ENCODE assay signal across 6 cellular contexts in the genomic region with DNA sequence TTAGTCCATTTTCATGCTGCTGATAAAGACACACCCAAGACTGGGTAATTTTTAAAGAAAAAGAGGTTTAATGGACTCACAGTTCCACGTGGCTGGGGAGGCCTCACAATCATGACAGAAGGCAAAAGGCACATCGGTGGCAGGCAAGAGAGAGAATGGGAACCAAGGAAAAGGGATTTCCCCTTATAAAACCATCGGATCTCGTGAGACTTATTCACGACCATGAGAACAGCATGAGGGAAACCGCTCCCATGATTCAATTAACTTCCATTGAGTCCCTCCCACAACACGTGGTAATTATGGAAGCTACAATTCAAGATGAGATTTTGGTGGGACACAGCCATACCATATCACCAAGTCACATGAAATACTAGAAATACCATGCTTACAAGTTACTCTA.
DNase-seq lines count a peak whose midpoint lies in the region; ATAC-seq, FAIRE-seq and TF ChIP-seq lines count a peak whose summit lies in the region.
"Not testable (repeated sequence)": the region's sequence is repeated elsewhere in the genome, so short reads cannot be mapped to it uniquely, and the experiment has no call there.

No MANE protein-coding gene starts in this region.

- not testable (repeated sequence) for TF ChIP-seq RAD21 in K562 (CRISPR knock-in tag; conservative IDR thresholded peaks at IDR 0.05 in 1 of 2, IDR thresholded peaks at IDR 0.05 in 1 of 2)

- not testable (repeated sequence) for TF ChIP-seq POLR2A in K562 (conservative IDR thresholded peaks at IDR 0.05)

- POLR2A ChIA-PET in K562 (lab: Yijun Ruan, JAX) = interaction anchor here (0.8 to 1.6 kb wide), 3 partner anchors 11 to 91 kb away, joined by 3 to 4 read pairs (median 4); no protein-coding TSS in a partner anchor

- H3K27me3 Mint-ChIP-seq in endodermal cell (ENCODE audit: insufficient read depth); glutamatergic neuron (ENCODE audit: unreplicated experiment); type B pancreatic cell: not testable (repeated sequence)

- not testable (repeated sequence) for H3K9me1 ChIP-seq in K562 (ENCODE audit: control insufficient read depth, insufficient read depth, low read length)

- H3K27ac ChIP-seq in WERI-Rb-1 = peak overlapping the region; percentile 10
- peak overlapping the region; percentile 60 for H3K27ac ChIP-seq in K562 (ENCODE audit: extremely low read depth, low read depth, low read length)
- H3K27ac ChIP-seq in endodermal cell (ENCODE audit: low read depth, low read length) = not testable (repeated sequence)

- H3K4me2 ChIP-seq in K562 (ENCODE audit: insufficient read depth, low read length) = not testable (repeated sequence)

- not testable (repeated sequence) for H4K20me1 ChIP-seq in K562 (replicated peaks; ENCODE audit: control insufficient read depth, insufficient read depth, low read length)

- intact Hi-C loops in K562 (cut with micrococcal nuclease) = loop anchor here (5.0 kb wide), 2 partner anchors 117 to 307 kb away; no protein-coding TSS in a partner anchor

- DNase-seq in NCI-H82 (lab: John Stamatoyannopoulos, UW) (peak; percentile 95), endodermal cell (peak; percentile 5)
- not testable (repeated sequence) for DNase-seq in WERI-Rb-1; K562 (ENCODE audit: extremely low read depth in 1 of 4, low spot score in 3 of 4); glutamatergic neuron; type B pancreatic cell (ENCODE audit: extremely low spot score, unreplicated experiment)

- not testable (repeated sequence) for ATAC-seq in K562

- not testable (repeated sequence) for H3K4me3 ChIP-seq in WERI-Rb-1 (ENCODE audit: low read depth, low read length); K562; endodermal cell (ENCODE audit: low read length)

- H3K9me3 Mint-ChIP-seq in endodermal cell; glutamatergic neuron (ENCODE audit: unreplicated experiment); type B pancreatic cell: not testable (repeated sequence)

- H3K36me3 Mint-ChIP-seq in endodermal cell (ENCODE audit: low read depth) (peaks cover 24% of the 10 kb centered on the region), type B pancreatic cell (peaks cover 25% of the 10 kb centered on the region)
- H3K36me3 Mint-ChIP-seq in glutamatergic neuron (ENCODE audit: unreplicated experiment) = not testable (repeated sequence)

- BruUV-seq in K562 (replicated peaks; lab: Mats Ljungman, UMichigan) = not testable (repeated sequence)

- TF ChIP-seq CTCF in WERI-Rb-1 (IDR thresholded peaks at IDR 0.05; ENCODE audit: low read depth, low read length); K562 (IDR thresholded peaks at IDR 0.05 in 2 of 3, conservative IDR thresholded peaks at IDR 0.05 in 1 of 3; ENCODE audit: insufficient read depth in 2 of 3, low read depth in 1 of 3, low read length in 3 of 3); endodermal cell (conservative IDR thresholded peaks at IDR 0.05); glutamatergic neuron (IDR thresholded peaks at IDR 0.05; ENCODE audit: partially characterized antibody, unreplicated experiment); type B pancreatic cell (conservative IDR thresholded peaks at IDR 0.05): not testable (repeated sequence)

- H2AFZ ChIP-seq in K562 (ENCODE audit: low read depth, low read length) = peak overlapping the region; percentile 30; the same call in 1 of the 2 replicates

- H3K27ac Mint-ChIP-seq in endodermal cell = not testable (repeated sequence)
- H3K27ac Mint-ChIP-seq in glutamatergic neuron (ENCODE audit: unreplicated experiment) = peak overlapping the region; percentile 87
- peak overlapping the region; percentile 82 for H3K27ac Mint-ChIP-seq in type B pancreatic cell

- CTCF ChIA-PET in K562 (lab: Yijun Ruan, JAX; ENCODE audit: low intra/inter-chr PET ratio) = not testable (repeated sequence)

- H3K4me1 ChIP-seq in K562 (replicated peaks in 1 of 2; ENCODE audit: control insufficient read depth in 2 of 2, insufficient read depth in 2 of 2, low read length in 2 of 2) = peaks cover 14 to 47% of the 10 kb centered on the region in 2 experiments
- not testable (repeated sequence) for H3K4me1 ChIP-seq in endodermal cell (ENCODE audit: control insufficient read depth, insufficient read depth, low read length)

- H3K27me3 ChIP-seq in WERI-Rb-1 (ENCODE audit: insufficient read depth, low read depth, severe bottlenecking); K562 (ENCODE audit: control insufficient read depth in 2 of 2, insufficient read depth in 2 of 2, low read length in 2 of 2); endodermal cell (ENCODE audit: control insufficient read depth, insufficient read depth, low read length, poor library complexity, severe bottlenecking): not testable (repeated sequence)

- H3K9ac ChIP-seq in K562 (ENCODE audit: insufficient read depth in 1 of 2, low read depth in 2 of 2, low read length in 2 of 2); endodermal cell (ENCODE audit: extremely low read depth, low read length, poor library complexity, severe bottlenecking): not testable (repeated sequence)

- WGBS in K562 (ENCODE audit: insufficient coverage, low coverage, missing lambda C conversion rate) = 66% methylated on average over 7 of the region's 7 CpGs
- 92 to 97% methylated on average over 7 of the region's 7 CpGs for WGBS in endodermal cell (ENCODE audit: insufficient coverage in 1 of 2, insufficient read length in 1 of 2), 2 experiments

- not testable (repeated sequence) for H3K36me3 ChIP-seq in WERI-Rb-1
- peaks cover 33% of the 10 kb centered on the region; the same call in 1 of the 3 replicates for H3K36me3 ChIP-seq in K562 (ENCODE audit: control insufficient read depth, insufficient read depth, low read length)
- H3K36me3 ChIP-seq in endodermal cell (ENCODE audit: control insufficient read depth, insufficient read depth, low read length) = peaks cover 27% of the 10 kb centered on the region

- not testable (repeated sequence) for H3K4me3 Mint-ChIP-seq in endodermal cell, type B pancreatic cell
- peak overlapping the region; percentile 66 for H3K4me3 Mint-ChIP-seq in glutamatergic neuron (ENCODE audit: unreplicated experiment)

- FAIRE-seq in K562 (lab: Jason Lieb, UNC) = not testable (repeated sequence)

- not testable (repeated sequence) for H3K79me2 ChIP-seq in K562 (ENCODE audit: control insufficient read depth, insufficient read depth, low read length)

- not testable (repeated sequence) for TF ChIP-seq EP300 in K562 (IDR thresholded peaks at IDR 0.05; ENCODE audit: low read length)

- not testable (repeated sequence) for H3K9me3 ChIP-seq in WERI-Rb-1 (ENCODE audit: severe bottlenecking); K562 (replicated peaks; ENCODE audit: control insufficient read depth, insufficient read depth, low read depth, low read length); endodermal cell (ENCODE audit: control insufficient read depth, low read length)

- in situ Hi-C loops in K562 (cut with MboI) = not testable (repeated sequence)

- H3K4me1 Mint-ChIP-seq in endodermal cell; type B pancreatic cell (ENCODE audit: unreplicated experiment): not testable (repeated sequence)
- H3K4me1 Mint-ChIP-seq in glutamatergic neuron (ENCODE audit: low read depth, unreplicated experiment) = peaks cover 14% of the 10 kb centered on the region

TF ChIP-seq in K562, 482 proteins besides CTCF, POLR2A, EP300 and RAD21 (continues in another document):
- TF ChIP-seq, protein P1, sequence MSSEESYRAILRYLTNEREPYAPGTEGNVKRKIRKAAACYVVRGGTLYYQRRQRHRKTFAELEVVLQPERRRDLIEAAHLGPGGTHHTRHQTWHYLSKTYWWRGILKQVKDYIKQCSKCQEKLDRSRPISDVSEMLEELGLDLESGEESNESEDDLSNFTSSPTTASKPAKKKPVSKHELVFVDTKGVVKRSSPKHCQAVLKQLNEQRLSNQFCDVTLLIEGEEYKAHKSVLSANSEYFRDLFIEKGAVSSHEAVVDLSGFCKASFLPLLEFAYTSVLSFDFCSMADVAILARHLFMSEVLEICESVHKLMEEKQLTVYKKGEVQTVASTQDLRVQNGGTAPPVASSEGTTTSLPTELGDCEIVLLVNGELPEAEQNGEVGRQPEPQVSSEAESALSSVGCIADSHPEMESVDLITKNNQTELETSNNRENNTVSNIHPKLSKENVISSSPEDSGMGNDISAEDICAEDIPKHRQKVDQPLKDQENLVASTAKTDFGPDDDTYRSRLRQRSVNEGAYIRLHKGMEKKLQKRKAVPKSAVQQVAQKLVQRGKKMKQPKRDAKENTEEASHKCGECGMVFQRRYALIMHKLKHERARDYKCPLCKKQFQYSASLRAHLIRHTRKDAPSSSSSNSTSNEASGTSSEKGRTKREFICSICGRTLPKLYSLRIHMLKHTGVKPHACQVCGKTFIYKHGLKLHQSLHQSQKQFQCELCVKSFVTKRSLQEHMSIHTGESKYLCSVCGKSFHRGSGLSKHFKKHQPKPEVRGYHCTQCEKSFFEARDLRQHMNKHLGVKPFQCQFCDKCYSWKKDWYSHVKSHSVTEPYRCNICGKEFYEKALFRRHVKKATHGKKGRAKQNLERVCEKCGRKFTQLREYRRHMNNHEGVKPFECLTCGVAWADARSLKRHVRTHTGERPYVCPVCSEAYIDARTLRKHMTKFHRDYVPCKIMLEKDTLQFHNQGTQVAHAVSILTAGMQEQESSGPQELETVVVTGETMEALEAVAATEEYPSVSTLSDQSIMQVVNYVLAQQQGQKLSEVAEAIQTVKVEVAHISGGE (CRISPR knock-in tag; IDR thresholded peaks at IDR 0.05) = 0 out of 6 replicates have a peak, but pooled peaks of 1 of the 3 experiments have one; percentile 23
- TF ChIP-seq, protein P2, sequence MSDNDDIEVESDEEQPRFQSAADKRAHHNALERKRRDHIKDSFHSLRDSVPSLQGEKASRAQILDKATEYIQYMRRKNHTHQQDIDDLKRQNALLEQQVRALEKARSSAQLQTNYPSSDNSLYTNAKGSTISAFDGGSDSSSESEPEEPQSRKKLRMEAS (CRISPR knock-in tag; IDR thresholded peaks at IDR 0.05) = 0 out of 2 replicates have a peak, but pooled peaks have one; percentile 42
- peak; percentile 78; the same call in 1 of the 2 replicates for TF ChIP-seq ZNF766 (CRISPR knock-in tag; conservative IDR thresholded peaks at IDR 0.05)
